Comparison of ENCODE assay signal across 1 cellular context in the genomic region with DNA sequence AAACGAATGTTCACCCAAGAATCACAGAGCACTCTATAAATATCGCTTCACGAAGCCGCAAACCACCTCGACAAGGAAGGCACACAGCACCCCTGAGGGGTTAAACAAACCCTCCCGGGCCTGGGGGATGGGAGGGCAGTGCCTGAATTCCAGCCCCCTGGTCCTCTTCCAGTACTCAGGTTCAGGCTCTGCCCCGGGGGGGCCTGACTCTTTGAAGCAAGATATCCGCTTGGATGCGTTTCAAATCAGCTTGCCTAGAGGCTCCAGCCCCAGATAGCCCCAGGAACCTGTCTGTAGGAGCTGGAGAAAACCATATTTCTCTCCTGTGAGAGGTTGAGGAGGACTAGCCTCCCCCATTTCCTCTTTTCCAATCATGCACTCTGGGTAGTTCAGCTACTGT.
TF ChIP-seq lines count a peak whose summit lies in the region.

No MANE protein-coding gene starts in this region.

TF ChIP-seq in GM23338, 12 proteins besides CTCF, POLR2A, EP300 and RAD21 (continued from another document):
- TF ChIP-seq, protein P1, sequence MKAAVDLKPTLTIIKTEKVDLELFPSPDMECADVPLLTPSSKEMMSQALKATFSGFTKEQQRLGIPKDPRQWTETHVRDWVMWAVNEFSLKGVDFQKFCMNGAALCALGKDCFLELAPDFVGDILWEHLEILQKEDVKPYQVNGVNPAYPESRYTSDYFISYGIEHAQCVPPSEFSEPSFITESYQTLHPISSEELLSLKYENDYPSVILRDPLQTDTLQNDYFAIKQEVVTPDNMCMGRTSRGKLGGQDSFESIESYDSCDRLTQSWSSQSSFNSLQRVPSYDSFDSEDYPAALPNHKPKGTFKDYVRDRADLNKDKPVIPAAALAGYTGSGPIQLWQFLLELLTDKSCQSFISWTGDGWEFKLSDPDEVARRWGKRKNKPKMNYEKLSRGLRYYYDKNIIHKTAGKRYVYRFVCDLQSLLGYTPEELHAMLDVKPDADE (IDR thresholded peaks at IDR 0.05) = no peak
- TF ChIP-seq JUNB (IDR thresholded peaks at IDR 0.05; ENCODE audit: unreplicated experiment) = no peak
- no peak for TF ChIP-seq ZNF331 (CRISPR knock-in tag; IDR thresholded peaks at IDR 0.05; ENCODE audit: low read depth)
- TF ChIP-seq POLR2AphosphoS5 (IDR thresholded peaks at IDR 0.05; ENCODE audit: low read depth) = no peak
- TF ChIP-seq, protein P2, sequence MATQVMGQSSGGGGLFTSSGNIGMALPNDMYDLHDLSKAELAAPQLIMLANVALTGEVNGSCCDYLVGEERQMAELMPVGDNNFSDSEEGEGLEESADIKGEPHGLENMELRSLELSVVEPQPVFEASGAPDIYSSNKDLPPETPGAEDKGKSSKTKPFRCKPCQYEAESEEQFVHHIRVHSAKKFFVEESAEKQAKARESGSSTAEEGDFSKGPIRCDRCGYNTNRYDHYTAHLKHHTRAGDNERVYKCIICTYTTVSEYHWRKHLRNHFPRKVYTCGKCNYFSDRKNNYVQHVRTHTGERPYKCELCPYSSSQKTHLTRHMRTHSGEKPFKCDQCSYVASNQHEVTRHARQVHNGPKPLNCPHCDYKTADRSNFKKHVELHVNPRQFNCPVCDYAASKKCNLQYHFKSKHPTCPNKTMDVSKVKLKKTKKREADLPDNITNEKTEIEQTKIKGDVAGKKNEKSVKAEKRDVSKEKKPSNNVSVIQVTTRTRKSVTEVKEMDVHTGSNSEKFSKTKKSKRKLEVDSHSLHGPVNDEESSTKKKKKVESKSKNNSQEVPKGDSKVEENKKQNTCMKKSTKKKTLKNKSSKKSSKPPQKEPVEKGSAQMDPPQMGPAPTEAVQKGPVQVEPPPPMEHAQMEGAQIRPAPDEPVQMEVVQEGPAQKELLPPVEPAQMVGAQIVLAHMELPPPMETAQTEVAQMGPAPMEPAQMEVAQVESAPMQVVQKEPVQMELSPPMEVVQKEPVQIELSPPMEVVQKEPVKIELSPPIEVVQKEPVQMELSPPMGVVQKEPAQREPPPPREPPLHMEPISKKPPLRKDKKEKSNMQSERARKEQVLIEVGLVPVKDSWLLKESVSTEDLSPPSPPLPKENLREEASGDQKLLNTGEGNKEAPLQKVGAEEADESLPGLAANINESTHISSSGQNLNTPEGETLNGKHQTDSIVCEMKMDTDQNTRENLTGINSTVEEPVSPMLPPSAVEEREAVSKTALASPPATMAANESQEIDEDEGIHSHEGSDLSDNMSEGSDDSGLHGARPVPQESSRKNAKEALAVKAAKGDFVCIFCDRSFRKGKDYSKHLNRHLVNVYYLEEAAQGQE (IDR thresholded peaks at IDR 0.05; ENCODE audit: unreplicated experiment) = no peak
- no peak for TF ChIP-seq ZNF114 (CRISPR knock-in tag; IDR thresholded peaks at IDR 0.05)
